8 cellular contexts compared by ENCODE assay signal in genomic region chr11:7672960-7673723, GRCh38. TPM values are rescaled to one million over a fixed set of nuclear protein-coding genes. Genes with fewer than 3 reads are reported as not detected.
A peak's percentile ranks its signal among the peaks of the same experiment; 100 is the strongest.
DNase-seq lines count a peak whose midpoint lies in the region; ATAC-seq, FAIRE-seq and TF ChIP-seq lines count a peak whose summit lies in the region.

Gene CYB5R2 (minus strand): TSS chr11:7673500. CDS start chr11:7672825, 675 bp downstream.

- CTCF ChIA-PET in GM10248 (lab: Yijun Ruan, JAX): interaction anchor here (1.0 to 4.3 kb wide), 6 partner anchors 8 to 574 kb away, joined by 3 to 12 read pairs (median 3); no protein-coding TSS in a partner anchor

- no peaks in the 10 kb centered on the region for H3K9me3 Mint-ChIP-seq in astrocyte (ENCODE audit: unreplicated experiment)

- H3K27ac Mint-ChIP-seq in astrocyte (ENCODE audit: unreplicated experiment): peak within 1 kb of the TSS; percentile 34

- H3K79me2 ChIP-seq in astrocyte (ENCODE audit: insufficient read depth, low read length): no peaks in the 10 kb centered on the region

- peak within 1 kb of the TSS; percentile 57 for H3K9ac ChIP-seq in astrocyte (ENCODE audit: low read length)

- H3K4me3 ChIP-seq in astrocyte (ENCODE audit: insufficient read depth, low read depth, low read length): peak within 1 kb of the TSS; percentile 41
- peak within 1 kb of the TSS; percentile 43 for H3K4me3 ChIP-seq in iPS DF 6.9 (ENCODE audit: low read length)

- ATAC-seq in HG02870 (IDR thresholded peaks at IDR 0.05; ENCODE audit: unreplicated experiment) (peak; percentile 27), sciatic nerve (peak; percentile 90), HG03159 (IDR thresholded peaks at IDR 0.05; ENCODE audit: unreplicated experiment) (no peak), HG03571 (IDR thresholded peaks at IDR 0.05; ENCODE audit: unreplicated experiment) (no peak)

- peaks cover 9% of the 10 kb centered on the region for H3K4me1 ChIP-seq in astrocyte (ENCODE audit: insufficient read depth, low read length)
- peaks cover 3% of the 10 kb centered on the region; the same call in 1 of the 2 replicates for H3K4me1 ChIP-seq in iPS DF 6.9 (ENCODE audit: control insufficient read depth, insufficient read depth, low read length)

- H2AFZ ChIP-seq in astrocyte (ENCODE audit: low read depth, low read length): peak within 1 kb of the TSS; percentile 72

- POLR2A ChIA-PET in GM10248 (lab: Yijun Ruan, JAX): interaction anchor here (0.6 to 0.7 kb wide), 2 partner anchors 136 to 167 kb away, joined by 3 read pairs; no protein-coding TSS in a partner anchor

- peaks cover 14% of the 10 kb centered on the region for H3K27me3 Mint-ChIP-seq in astrocyte (ENCODE audit: low read depth, unreplicated experiment)

- H3K9me3 ChIP-seq in astrocyte (ENCODE audit: insufficient read depth, low read depth, low read length): no peaks in the 10 kb centered on the region
- H3K9me3 ChIP-seq in iPS DF 6.9 (ENCODE audit: control insufficient read depth, insufficient read depth, low read length): no peaks in the 10 kb centered on the region

- TF ChIP-seq CTCF in GM10248 (IDR thresholded peaks at IDR 0.05; ENCODE audit: control extremely low read depth, extremely low read depth, low read depth, missing control alignments) (no peak), astrocyte (IDR thresholded peaks at IDR 0.05; ENCODE audit: insufficient read depth, low read depth, low read length) (no peak)

- no peaks in the 10 kb centered on the region for H4K20me1 ChIP-seq in astrocyte (ENCODE audit: insufficient read depth, low read length)

- intact Hi-C loops in sciatic nerve (cut with DNase I): no loop called here

- no peaks in the 10 kb centered on the region for H3K27me3 ChIP-seq in astrocyte (ENCODE audit: insufficient read depth, low read length)
- no peaks in the 10 kb centered on the region for H3K27me3 ChIP-seq in iPS DF 6.9 (ENCODE audit: control insufficient read depth, insufficient read depth, low read length)

- peak within 1 kb of the TSS; percentile 81 for H3K4me2 ChIP-seq in astrocyte (ENCODE audit: low read length)

- no peak for FAIRE-seq in astrocyte (lab: Jason Lieb, UNC)

- H3K36me3 Mint-ChIP-seq in astrocyte (ENCODE audit: low read depth, unreplicated experiment): peaks cover 4% of the 10 kb centered on the region

- peak within 1 kb of the TSS; percentile 75 for H3K4me3 Mint-ChIP-seq in astrocyte (ENCODE audit: unreplicated experiment)

- H3K27ac ChIP-seq in astrocyte (ENCODE audit: low read depth, low read length) (no peak within 1 kb of the TSS), iPS DF 6.9 (ENCODE audit: low read length) (no peak within 1 kb of the TSS)

- H3K4me1 Mint-ChIP-seq in astrocyte (ENCODE audit: low read depth, unreplicated experiment): peaks cover 14% of the 10 kb centered on the region

- peak; percentile 76 for DNase-seq in GM10248 (ENCODE audit: extremely low spot score)
- DNase-seq in astrocyte (ENCODE audit: low read depth): no peak
- no peak for DNase-seq in iPS DF 6.9 (ENCODE audit: low read depth, low spot score)
- DNase-seq in sciatic nerve (ENCODE audit: low spot score): peak; percentile 91
- DNase-seq in OCI-M1 (lab: John Stamatoyannopoulos, UW): no peak

- H3K36me3 ChIP-seq in astrocyte (ENCODE audit: insufficient read depth, low read length): no peaks in the 10 kb centered on the region
- H3K36me3 ChIP-seq in iPS DF 6.9 (ENCODE audit: control insufficient read depth, insufficient read depth, low read length): peaks cover 2% of the 10 kb centered on the region; the same call in 1 of the 2 replicates

- WGBS in iPS DF 6.9 (ENCODE audit: insufficient coverage, insufficient read length): no CpG with 5 or more reads among the region's 40 CpGs

RNA-seq across cellular contexts. Expression of gene CYB5R2, which starts in this region (rescaled TPM):
- total RNA-seq in astrocyte (6.6 and 11.9 TPM in 2 replicates), sciatic nerve (96.4 TPM)

Comparison
In these comparisons a context has a peak if more than half of its experiments do, and no peak if none do; other contexts are left out.
1. DNase-seq: peak in GM10248 (single experiment) and sciatic nerve (single experiment); none in astrocyte (single experiment), iPS DF 6.9 (single experiment) and OCI-M1 (single experiment).
2. ATAC-seq: peak in HG02870 (single experiment) and sciatic nerve (single experiment); none in HG03159 (single experiment) and HG03571 (single experiment).